15 cellular contexts compared by ENCODE assay signal in the genomic region with DNA sequence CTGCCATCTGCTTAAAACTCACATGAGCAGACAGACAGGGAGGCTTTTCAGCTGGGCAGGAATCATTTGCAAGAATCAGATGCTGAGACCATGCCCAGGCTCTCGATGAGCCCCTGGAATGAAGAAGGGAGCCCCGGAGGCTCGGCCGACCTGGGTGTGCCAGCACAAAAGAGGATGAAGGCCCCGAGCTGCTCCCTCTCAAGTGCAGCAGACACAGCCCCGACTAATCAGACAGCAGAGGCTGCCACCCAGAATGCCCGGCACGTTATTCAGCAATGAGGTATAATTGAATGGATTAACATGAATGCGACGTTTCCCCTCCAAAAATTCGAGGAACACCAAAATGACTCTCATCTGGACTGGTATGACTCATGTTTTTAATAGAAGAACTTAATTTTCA. TPM values are rescaled to one million over a fixed set of nuclear protein-coding genes. Genes with fewer than 3 reads are reported as not detected.
DNase-seq lines count a peak whose midpoint lies in the region; ATAC-seq lines count a peak whose summit lies in the region.
"Had no signal": no experiment of that assay in that cellular context is flagged by ENCODE, and none has a peak within 500 bp of the region (broad histone marks: within the 10 kb centered on the region; RNA-seq: fewer than 3 reads in every experiment).

No MANE protein-coding gene starts in this region.

- peak overlapping the region; percentile 63 for H3K4me3 Mint-ChIP-seq in T-helper 1 cell treated with Interleukin-12 subunit alpha and Interleukin-12 subunit beta and Interleukin-4 antibody, amounts not matched to agents 30 μg/mL and 1 μg/mL, for 36 hours
- H3K4me3 Mint-ChIP-seq in T-cell, result peak overlapping the region; percentile 66 to 89 (median 77)
- peak overlapping the region; percentile 36 for H3K4me3 Mint-ChIP-seq in natural killer cell treated with Interleukin-12 subunit alpha and Interleukin-12 subunit beta and Interleukin-15 and Interleukin-18, amount 100 ng/mL, for 72 hours

- peaks cover 79% of the 10 kb centered on the region for H3K4me1 Mint-ChIP-seq in T-helper 1 cell treated with Interleukin-12 subunit alpha and Interleukin-12 subunit beta and Interleukin-4 antibody, amounts not matched to agents 30 μg/mL and 1 μg/mL, for 36 hours (ENCODE audit: low read depth)
- peaks cover 97 to 100% (median 99%) of the 10 kb centered on the region in 3 donors for H3K4me1 Mint-ChIP-seq in T-cell
- H3K4me1 Mint-ChIP-seq in natural killer cell treated with Interleukin-12 subunit alpha and Interleukin-12 subunit beta and Interleukin-15 and Interleukin-18, amount 100 ng/mL, for 72 hours (ENCODE audit: low read depth in 2 of 2), result peaks cover 59 to 73% of the 10 kb centered on the region in 2 donors

- no peaks in the 10 kb centered on the region for H3K27me3 Mint-ChIP-seq in T-helper 1 cell treated with Interleukin-12 subunit alpha and Interleukin-12 subunit beta and Interleukin-4 antibody, amounts not matched to agents 30 μg/mL and 1 μg/mL, for 36 hours (ENCODE audit: low read depth)
- H3K27me3 Mint-ChIP-seq in T-cell, result no peaks in the 10 kb centered on the region
- H3K27me3 Mint-ChIP-seq in natural killer cell treated with Interleukin-12 subunit alpha and Interleukin-12 subunit beta and Interleukin-15 and Interleukin-18, amount 100 ng/mL, for 72 hours, result no peaks in the 10 kb centered on the region

- peak; percentile 9 to 20 (median 18) for ATAC-seq in T-cell (replicated peaks in 1 of 4)
- peak; percentile 9 to 39 for ATAC-seq in activated naive CD4-positive, alpha-beta T cell treated with anti-CD3 and anti-CD28 coated beads, Interleukin-2, amount 50 U/mL, for 72 hours
- peak in 1 of 2 donors; percentile 29 for ATAC-seq in natural killer cell treated with Interleukin-12 subunit alpha and Interleukin-12 subunit beta and Interleukin-15 and Interleukin-18, amount 100 ng/mL, for 72 hours
- ATAC-seq: pancreas had no signal

- peak overlapping the region; percentile 86 for H3K27ac Mint-ChIP-seq in T-helper 1 cell treated with Interleukin-12 subunit alpha and Interleukin-12 subunit beta and Interleukin-4 antibody, amounts not matched to agents 30 μg/mL and 1 μg/mL, for 36 hours
- peak overlapping the region; percentile 90 to 97 for H3K27ac Mint-ChIP-seq in T-cell
- peak overlapping the region; percentile 86 to 90 for H3K27ac Mint-ChIP-seq in activated naive CD4-positive, alpha-beta T cell treated with anti-CD3 and anti-CD28 coated beads, Interleukin-2, amount 50 U/mL, for 72 hours
- peak overlapping the region; percentile 72 to 93 for H3K27ac Mint-ChIP-seq in natural killer cell treated with Interleukin-12 subunit alpha and Interleukin-12 subunit beta and Interleukin-15 and Interleukin-18, amount 100 ng/mL, for 72 hours

- POLR2A ChIA-PET in T-cell (lab: Charles Lee), result no interaction called here

- no peaks in the 10 kb centered on the region for H3K9me3 Mint-ChIP-seq in T-helper 1 cell treated with Interleukin-12 subunit alpha and Interleukin-12 subunit beta and Interleukin-4 antibody, amounts not matched to agents 30 μg/mL and 1 μg/mL, for 36 hours
- H3K9me3 Mint-ChIP-seq in T-cell, result no peaks in the 10 kb centered on the region
- H3K9me3 Mint-ChIP-seq in activated naive CD4-positive, alpha-beta T cell treated with anti-CD3 and anti-CD28 coated beads, Interleukin-2, amount 50 U/mL, for 72 hours, result no peaks in the 10 kb centered on the region
- H3K9me3 Mint-ChIP-seq in natural killer cell treated with Interleukin-12 subunit alpha and Interleukin-12 subunit beta and Interleukin-15 and Interleukin-18, amount 100 ng/mL, for 72 hours, result no peaks in the 10 kb centered on the region

- CTCF ChIA-PET in T-cell (lab: Charles Lee), result interaction anchor here in 1 of 2 donors (0.8 kb wide), 1 partner anchor 53 kb away, joined by 3 read pairs; no protein-coding TSS in a partner anchor

- H3K36me3 Mint-ChIP-seq in T-helper 1 cell treated with Interleukin-12 subunit alpha and Interleukin-12 subunit beta and Interleukin-4 antibody, amounts not matched to agents 30 μg/mL and 1 μg/mL, for 36 hours (ENCODE audit: low read depth), result peaks cover 27% of the 10 kb centered on the region
- peaks cover 24% of the 10 kb centered on the region for H3K36me3 Mint-ChIP-seq in T-cell
- peaks cover 5 to 25% of the 10 kb centered on the region in 2 donors for H3K36me3 Mint-ChIP-seq in activated naive CD4-positive, alpha-beta T cell treated with anti-CD3 and anti-CD28 coated beads, Interleukin-2, amount 50 U/mL, for 72 hours
- H3K36me3 Mint-ChIP-seq in natural killer cell treated with Interleukin-12 subunit alpha and Interleukin-12 subunit beta and Interleukin-15 and Interleukin-18, amount 100 ng/mL, for 72 hours, result no peaks in the 10 kb centered on the region

- DNase-seq in T-helper 1 cell (no peak), T-cell (peak in 1 of 34 experiments; percentile 54), MV-4-11 (lab: John Stamatoyannopoulos, UW) (no peak), amniotic stem cell (lab: John Stamatoyannopoulos, UW) (no peak), midbrain (lab: John Stamatoyannopoulos, UW) (no peak)
- peak in 1 of 2 donors; percentile 52 for DNase-seq in activated naive CD4-positive, alpha-beta T cell treated with anti-CD3 and anti-CD28 coated beads, Interleukin-2, amount 50 U/mL, for 72 hours (ENCODE audit: low spot score in 2 of 2)
- DNase-seq in natural killer cell treated with Interleukin-12 subunit alpha and Interleukin-12 subunit beta and Interleukin-15 and Interleukin-18, amount 100 ng/mL, for 72 hours (ENCODE audit: low spot score), result no peak
- DNase-seq: dermis blood vessel endothelial cell, KBM-7, NCI-H1105 treated with DMSO at 0.1 percent for 48 hours, NCI-H2171, SHP77 had no signal

RNA-seq across cellular contexts. Expression of gene BCL11B, which starts 58.9 kb away (rescaled TPM):
- 100 to 1,000 TPM; 181 to 240 (median 196) TPM for total RNA-seq in T-cell
- 10 to 100 TPM; 57.8 to 65.7 TPM for total RNA-seq in activated naive CD4-positive, alpha-beta T cell treated with anti-CD3 and anti-CD28 coated beads, Interleukin-2, amount 50 U/mL, for 72 hours
- total RNA-seq in natural killer cell treated with Interleukin-12 subunit alpha and Interleukin-12 subunit beta and Interleukin-15 and Interleukin-18, amount 100 ng/mL, for 72 hours, result 10 to 100 TPM; 12.9 to 27.6 TPM
- total RNA-seq: G401 had no signal
